In the genomic region with DNA sequence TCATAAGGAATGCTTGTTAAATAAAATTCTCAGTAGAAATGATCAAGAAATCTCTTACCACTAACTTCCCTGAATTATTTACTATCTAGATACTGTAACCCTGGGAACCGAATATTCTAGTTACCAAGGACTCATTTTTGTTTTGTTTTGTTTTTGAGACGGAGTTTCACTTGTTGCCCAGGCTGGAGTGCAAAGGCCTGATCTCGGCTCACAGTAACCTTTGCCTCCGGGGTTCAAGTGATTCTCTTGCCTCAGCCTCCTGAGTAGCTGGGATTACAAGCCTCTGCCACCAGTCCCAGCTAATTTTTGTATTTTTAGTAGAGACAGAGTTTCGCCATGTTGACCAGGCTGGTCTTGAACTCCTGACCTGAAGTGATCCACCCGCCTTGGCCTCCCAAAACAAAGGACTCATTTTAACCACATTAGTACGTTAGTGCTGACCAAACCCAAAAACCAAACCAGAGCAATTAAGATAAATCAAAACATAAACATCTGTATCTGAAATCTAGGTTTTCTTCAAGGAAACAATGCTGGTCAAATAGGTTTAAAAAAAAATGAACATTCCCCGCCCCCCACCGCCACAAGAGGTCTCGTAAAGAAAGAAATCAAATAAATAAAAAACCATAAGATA, we compare ENCODE assay signal across 14 cellular contexts. TPM values are rescaled to one million over a fixed set of nuclear protein-coding genes. Genes with fewer than 3 reads are reported as not detected.
DNase-seq lines count a peak whose midpoint lies in the region; ATAC-seq and TF ChIP-seq lines count a peak whose summit lies in the region.
"Had no signal": no experiment of that assay in that cellular context is flagged by ENCODE, and none has a peak within 500 bp of the region (broad histone marks: within the 10 kb centered on the region; RNA-seq: fewer than 3 reads in every experiment).

No MANE protein-coding gene starts in this region.

- DNase-seq in AG10803 (ENCODE audit: low read depth) (peak; percentile 38), HCT116 (ENCODE audit: low read depth, low spot score) (no peak), left kidney (ENCODE audit: low read depth, low spot score) (peak; percentile 26), NCI-H345 treated with DMSO at 0.1 percent for 48 hours (lab: John Stamatoyannopoulos, UW; ENCODE audit: unreplicated experiment) (no peak), SIG-M5 treated with dmso at 0.1 percent for 504 hours (lab: John Stamatoyannopoulos, UW; ENCODE audit: unreplicated experiment) (no peak), KG1 (lab: John Stamatoyannopoulos, UW) (no peak)
- no peak for DNase-seq in activated naive CD8-positive, alpha-beta T cell treated with anti-CD3 and anti-CD28 coated beads for 36 hours
- no peak for DNase-seq in activated effector memory CD4-positive, alpha-beta T cell treated with Interleukin-2 at 50 U/mL for 16 hours
- DNase-seq: activated CD4-positive, alpha-beta T cell treated with anti-CD3 and anti-CD28 coated beads for 1 hour; NCI-H2171 treated with DMSO at 0.1 percent for 48 hours; right cardiac atrium; uterus had no signal

- H3K27ac Mint-ChIP-seq in activated naive CD8-positive, alpha-beta T cell treated with anti-CD3 and anti-CD28 coated beads for 36 hours = no peak overlapping the region

- peaks cover 22 to 34% of the 10 kb centered on the region in 2 experiments for H3K36me3 ChIP-seq in HCT116 (ENCODE audit: control insufficient read depth in 1 of 2, insufficient read depth in 2 of 2, low read length in 2 of 2)
- H3K36me3 ChIP-seq: uterus had no signal

- H3K9me3 ChIP-seq in HCT116 (ENCODE audit: control insufficient read depth in 1 of 2, insufficient read depth in 1 of 2, low read depth in 1 of 2, low read length in 2 of 2) = no peaks in the 10 kb centered on the region
- H3K9me3 ChIP-seq: gastroesophageal sphincter, uterus had no signal

- peaks cover 40% of the 10 kb centered on the region for H3K4me1 Mint-ChIP-seq in activated naive CD8-positive, alpha-beta T cell treated with anti-CD3 and anti-CD28 coated beads for 36 hours

- 0 out of 2 replicates have a peak overlapping the region, but pooled peaks have one; percentile 3 for H3K4me2 ChIP-seq in HCT116 (ENCODE audit: low read length)

- H3K9ac ChIP-seq in HCT116 (ENCODE audit: low read length) = no peak overlapping the region

- CTCF ChIA-PET in HCT116 (lab: Charles Lee) = no interaction called here

- no peaks in the 10 kb centered on the region for H3K9me2 ChIP-seq in HCT116 (ENCODE audit: insufficient read depth)

- H3K79me2 ChIP-seq in HCT116 (ENCODE audit: insufficient read depth, low read length) = peaks cover 87% of the 10 kb centered on the region

- no peak for TF ChIP-seq RAD21 in HCT116 (IDR thresholded peaks at IDR 0.05; ENCODE audit: low read depth)

- RAD21 ChIA-PET in HCT116 (lab: Charles Lee; ENCODE audit: low non-redundant PET in 1 of 2, low total read pairs in 2 of 2, uncharacterized antibody in 2 of 2, unreplicated experiment in 2 of 2) = no interaction called here

- no peak overlapping the region for H2AFZ ChIP-seq in HCT116 (ENCODE audit: low read depth, low read length, poor library complexity, severe bottlenecking)

- no peaks in the 10 kb centered on the region for H3K9me3 Mint-ChIP-seq in activated naive CD8-positive, alpha-beta T cell treated with anti-CD3 and anti-CD28 coated beads for 36 hours

- no peak overlapping the region for H3K27ac ChIP-seq in HCT116 (ENCODE audit: low read depth, low read length)
- H3K27ac ChIP-seq: uterus had no signal

- ATAC-seq in HCT116 = no peak
- ATAC-seq: gastroesophageal sphincter, right cardiac atrium, Right ventricle myocardium inferior had no signal

- H4K20me1 ChIP-seq in HCT116 (ENCODE audit: insufficient read depth) = peaks cover 67% of the 10 kb centered on the region; the same call in 1 of the 2 replicates

- intact Hi-C loops in HCT116 (cut with micrococcal nuclease) = no loop called here

- H3K4me3 ChIP-seq in AG10803 (ENCODE audit: low read length) (no peak overlapping the region), HCT116 (replicated peaks in 1 of 2; ENCODE audit: low read depth in 1 of 2, low read length in 2 of 2) (no peak overlapping the region)
- H3K4me3 ChIP-seq: gastroesophageal sphincter, uterus had no signal

- no TSS peak for BruUV-seq in HCT116 (replicated peaks; lab: Mats Ljungman, UMichigan)

- no peaks in the 10 kb centered on the region for H3K27me3 Mint-ChIP-seq in activated naive CD8-positive, alpha-beta T cell treated with anti-CD3 and anti-CD28 coated beads for 36 hours

- no peaks in the 10 kb centered on the region for H3K27me3 ChIP-seq in HCT116 (ENCODE audit: insufficient read depth, low read length)
- H3K27me3 ChIP-seq: gastroesophageal sphincter, uterus had no signal

- no peak for TF ChIP-seq CTCF in AG10803 (conservative IDR thresholded peaks at IDR 0.05; ENCODE audit: low read length)
- TF ChIP-seq CTCF in HCT116 (IDR thresholded peaks at IDR 0.05 in 2 of 3, conservative IDR thresholded peaks at IDR 0.05 in 1 of 3; ENCODE audit: borderline replicate concordance in 1 of 3, insufficient read depth in 1 of 3, low read depth in 2 of 3, low read length in 2 of 3) = no peak

- peaks cover 7 to 36% of the 10 kb centered on the region in 2 experiments for H3K4me1 ChIP-seq in HCT116 (ENCODE audit: control insufficient read depth in 1 of 2, insufficient read depth in 2 of 2, low read length in 2 of 2)

- TF ChIP-seq POLR2A in HCT116 (IDR thresholded peaks at IDR 0.05; ENCODE audit: borderline replicate concordance, extremely low read depth, insufficient read depth, insufficient read length) = no peak

- POLR2A ChIA-PET in HCT116 (lab: Charles Lee) = no interaction called here

- H3K4me3 Mint-ChIP-seq in activated naive CD8-positive, alpha-beta T cell treated with anti-CD3 and anti-CD28 coated beads for 36 hours = peak overlapping the region; percentile 32

- H3K36me3 Mint-ChIP-seq in activated naive CD8-positive, alpha-beta T cell treated with anti-CD3 and anti-CD28 coated beads for 36 hours = peaks cover 54% of the 10 kb centered on the region

TF ChIP-seq in HCT116, 20 proteins besides CTCF, POLR2A, EP300 and RAD21:
- TF ChIP-seq, protein P1, sequence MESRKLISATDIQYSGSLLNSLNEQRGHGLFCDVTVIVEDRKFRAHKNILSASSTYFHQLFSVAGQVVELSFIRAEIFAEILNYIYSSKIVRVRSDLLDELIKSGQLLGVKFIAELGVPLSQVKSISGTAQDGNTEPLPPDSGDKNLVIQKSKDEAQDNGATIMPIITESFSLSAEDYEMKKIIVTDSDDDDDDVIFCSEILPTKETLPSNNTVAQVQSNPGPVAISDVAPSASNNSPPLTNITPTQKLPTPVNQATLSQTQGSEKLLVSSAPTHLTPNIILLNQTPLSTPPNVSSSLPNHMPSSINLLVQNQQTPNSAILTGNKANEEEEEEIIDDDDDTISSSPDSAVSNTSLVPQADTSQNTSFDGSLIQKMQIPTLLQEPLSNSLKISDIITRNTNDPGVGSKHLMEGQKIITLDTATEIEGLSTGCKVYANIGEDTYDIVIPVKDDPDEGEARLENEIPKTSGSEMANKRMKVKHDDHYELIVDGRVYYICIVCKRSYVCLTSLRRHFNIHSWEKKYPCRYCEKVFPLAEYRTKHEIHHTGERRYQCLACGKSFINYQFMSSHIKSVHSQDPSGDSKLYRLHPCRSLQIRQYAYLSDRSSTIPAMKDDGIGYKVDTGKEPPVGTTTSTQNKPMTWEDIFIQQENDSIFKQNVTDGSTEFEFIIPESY (IDR thresholded peaks at IDR 0.05; ENCODE audit: extremely low read depth, insufficient replicate concordance, low read length) = no peak
- no peak for TF ChIP-seq FOSL1 (IDR thresholded peaks at IDR 0.05; ENCODE audit: low read depth)
- TF ChIP-seq EGR1 (IDR thresholded peaks at IDR 0.05; ENCODE audit: low read depth) = no peak
- no peak for TF ChIP-seq SP1 (IDR thresholded peaks at IDR 0.05; ENCODE audit: low read depth)
- TF ChIP-seq TCF7L2 (IDR thresholded peaks at IDR 0.05; ENCODE audit: borderline replicate concordance, extremely low read depth, insufficient read depth, insufficient read length) = no peak
- TF ChIP-seq, protein P2, sequence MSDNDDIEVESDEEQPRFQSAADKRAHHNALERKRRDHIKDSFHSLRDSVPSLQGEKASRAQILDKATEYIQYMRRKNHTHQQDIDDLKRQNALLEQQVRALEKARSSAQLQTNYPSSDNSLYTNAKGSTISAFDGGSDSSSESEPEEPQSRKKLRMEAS (IDR thresholded peaks at IDR 0.05) = no peak
- no peak for TF ChIP-seq ZNF274 (IDR thresholded peaks at IDR 0.05; ENCODE audit: low read depth, low read length)
- TF ChIP-seq EZH2phosphoT487 (IDR thresholded peaks at IDR 0.05; ENCODE audit: borderline replicate concordance) = no peak
- no peak for TF ChIP-seq SIN3A (IDR thresholded peaks at IDR 0.05; ENCODE audit: low read depth)
- TF ChIP-seq POLR2AphosphoS5 (IDR thresholded peaks at IDR 0.05; ENCODE audit: low read depth, low read length) = no peak
- TF ChIP-seq CBX3 (IDR thresholded peaks at IDR 0.05; ENCODE audit: low read depth) = no peak
- no peak for TF ChIP-seq YY1 (IDR thresholded peaks at IDR 0.05; ENCODE audit: extremely low read depth, insufficient replicate concordance, low read depth, low read length)
- TF ChIP-seq CEBPB (IDR thresholded peaks at IDR 0.05; ENCODE audit: low read depth) = no peak
- no peak for TF ChIP-seq EZH2 (IDR thresholded peaks at IDR 0.05)
- no peak for TF ChIP-seq ZFX (IDR thresholded peaks at IDR 0.05)
- TF ChIP-seq SRF (IDR thresholded peaks at IDR 0.05; ENCODE audit: low read depth) = no peak
- TF ChIP-seq, protein P3, sequence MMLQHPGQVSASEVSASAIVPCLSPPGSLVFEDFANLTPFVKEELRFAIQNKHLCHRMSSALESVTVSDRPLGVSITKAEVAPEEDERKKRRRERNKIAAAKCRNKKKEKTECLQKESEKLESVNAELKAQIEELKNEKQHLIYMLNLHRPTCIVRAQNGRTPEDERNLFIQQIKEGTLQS (IDR thresholded peaks at IDR 0.05) = no peak
- TF ChIP-seq JUND (IDR thresholded peaks at IDR 0.05) = no peak

RNA-seq across cellular contexts. Expression of a gene that starts 3.7 kb away (rescaled TPM):
- 421 TPM for total RNA-seq in HCT116 (2021; ENCODE audit: unreplicated experiment)
- polyA plus RNA-seq in HCT116 (2012) = 339 and 365 TPM in 2 replicates
- 100 to 1,000 TPM; 321 to 327 TPM for total RNA-seq in activated naive CD8-positive, alpha-beta T cell treated with anti-CD3 and anti-CD28 coated beads for 36 hours

RNA-seq across cellular contexts. Expression of a gene that starts 44.7 kb away (rescaled TPM):
- not detected for total RNA-seq in HCT116 (2021; ENCODE audit: unreplicated experiment)
- polyA plus RNA-seq in HCT116 (2012) = 0.04 TPM in 1 of 2 replicates, not detected in the other
- not detected for total RNA-seq in activated naive CD8-positive, alpha-beta T cell treated with anti-CD3 and anti-CD28 coated beads for 36 hours
- total RNA-seq: right cardiac atrium, Right ventricle myocardium inferior had no signal
- polyA plus RNA-seq: right cardiac atrium had no signal

Comparison
In these comparisons a context has a peak if more than half of its experiments do, and no peak if none do; other contexts are left out.
1. DNase-seq: peak in AG10803 (single experiment) and left kidney (single experiment); none in HCT116 (single experiment), activated naive CD8-positive, alpha-beta T cell treated with anti-CD3 and anti-CD28 coated beads for 36 hours (single experiment), NCI-H345 treated with DMSO at 0.1 percent for 48 hours (single experiment), SIG-M5 treated with dmso at 0.1 percent for 504 hours (single experiment), KG1 (single experiment) and activated effector memory CD4-positive, alpha-beta T cell treated with Interleukin-2 at 50 U/mL for 16 hours (single experiment).